ENCODE assay signal across 19 cellular contexts in the genomic region with DNA sequence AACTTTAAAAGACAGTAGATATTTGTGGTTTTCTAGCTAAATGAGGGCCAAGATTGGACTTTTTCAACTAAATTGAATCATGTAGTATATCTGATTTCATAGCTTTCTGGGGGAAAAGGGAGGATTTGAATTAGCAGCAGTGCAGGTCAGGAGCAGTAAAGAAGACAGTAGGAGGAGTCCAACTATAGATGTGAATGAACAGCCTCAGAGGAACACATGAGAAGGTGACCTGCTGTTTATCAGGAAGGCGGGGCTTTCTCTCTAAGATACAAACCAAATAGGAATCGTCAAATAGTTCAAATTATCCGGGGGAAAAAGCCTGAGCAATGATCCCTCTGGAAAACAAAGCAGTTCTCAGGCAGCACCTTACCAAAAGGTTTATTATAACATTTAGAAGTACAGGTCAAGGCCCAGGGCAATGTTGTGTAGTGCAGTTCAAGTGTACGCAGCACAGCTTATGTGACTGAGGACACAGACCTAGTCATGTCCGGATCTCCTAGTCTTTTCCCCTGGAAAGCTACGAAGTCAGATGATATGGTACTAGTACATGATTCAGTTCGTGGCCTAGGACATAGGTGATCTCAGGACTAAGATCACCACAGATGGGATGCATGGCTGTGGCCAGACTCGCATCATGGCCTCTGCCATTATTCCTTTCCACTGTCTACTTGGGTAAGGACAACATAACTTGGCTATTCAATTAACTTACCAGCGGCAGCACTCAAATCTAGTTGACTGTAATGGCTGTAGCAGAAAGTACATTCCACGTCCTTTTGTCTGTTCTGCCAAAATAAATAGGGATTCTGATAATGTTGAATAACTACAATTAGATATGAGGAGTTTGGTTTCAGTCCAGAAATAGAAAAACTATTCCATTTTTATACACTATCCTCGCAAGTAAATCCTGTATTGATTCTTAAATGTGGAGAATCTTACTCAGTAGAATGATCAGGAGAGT. TPM values are rescaled to one million over a fixed set of nuclear protein-coding genes. Genes with fewer than 3 reads are reported as not detected.
A peak's percentile ranks its signal among the peaks of the same experiment; 100 is the strongest.
DNase-seq lines count a peak whose midpoint lies in the region; ATAC-seq and TF ChIP-seq lines count a peak whose summit lies in the region.
"Had no signal": no experiment of that assay in that cellular context is flagged by ENCODE, and none has a peak within 500 bp of the region (broad histone marks: within the 10 kb centered on the region; RNA-seq: fewer than 3 reads in every experiment).

No MANE protein-coding gene starts in this region.

- no peaks in the 10 kb centered on the region for H3K27me3 ChIP-seq in endodermal cell (ENCODE audit: control insufficient read depth, insufficient read depth, low read length, poor library complexity, severe bottlenecking)
- H3K27me3 ChIP-seq: right lobe of liver had no signal

- intact Hi-C loops in Calu3 (cut with micrococcal nuclease; ENCODE audit: unreplicated experiment) = no loop called here

- H3K9me3 ChIP-seq in endodermal cell (ENCODE audit: control insufficient read depth, low read length) = no peaks in the 10 kb centered on the region
- H3K9me3 ChIP-seq: right lobe of liver had no signal

- no peak overlapping the region for H3K4me3 Mint-ChIP-seq in activated T-cell treated with anti-CD3 and anti-CD28 coated beads, Interleukin-2, amount 50 U/mL, for 24 hours
- no peak overlapping the region for H3K4me3 Mint-ChIP-seq in activated T-cell treated with anti-CD3 and anti-CD28 coated beads, Interleukin-2, amount 50 U/mL, for 4 hours
- no peak overlapping the region for H3K4me3 Mint-ChIP-seq in endodermal cell
- H3K4me3 Mint-ChIP-seq in nephron progenitor cell = no peak overlapping the region
- no peak overlapping the region for H3K4me3 Mint-ChIP-seq in Calu3 (ENCODE audit: low read depth, unreplicated experiment)
- H3K4me3 Mint-ChIP-seq: CD4-positive, alpha-beta memory T cell had no signal

- peaks cover 93% of the 10 kb centered on the region for H3K36me3 Mint-ChIP-seq in activated T-cell treated with anti-CD3 and anti-CD28 coated beads, Interleukin-2, amount 50 U/mL, for 24 hours (ENCODE audit: low read depth)
- H3K36me3 Mint-ChIP-seq in activated T-cell treated with anti-CD3 and anti-CD28 coated beads, Interleukin-2, amount 50 U/mL, for 4 hours (ENCODE audit: insufficient read depth) = peaks cover 61% of the 10 kb centered on the region
- H3K36me3 Mint-ChIP-seq in endodermal cell (ENCODE audit: low read depth) (peaks cover 77% of the 10 kb centered on the region), nephron progenitor cell (ENCODE audit: low read depth) (peaks cover 67% of the 10 kb centered on the region), Calu3 (ENCODE audit: insufficient read depth, unreplicated experiment) (peaks cover 58% of the 10 kb centered on the region)

- ATAC-seq in activated T-cell treated with anti-CD3 and anti-CD28 coated beads, Interleukin-2, amount 50 U/mL, for 4 hours = no peak
- no peak for ATAC-seq in GM18909 (IDR thresholded peaks at IDR 0.05; ENCODE audit: poor library complexity, unreplicated experiment)
- no peak for ATAC-seq in HG03095 (IDR thresholded peaks at IDR 0.05; ENCODE audit: unreplicated experiment)

- BruUV-seq in Calu3 (replicated peaks; lab: Mats Ljungman, UMichigan) = no TSS peak

- H3K4me3 ChIP-seq in endodermal cell (ENCODE audit: low read length) = no peak overlapping the region
- H3K4me3 ChIP-seq: right lobe of liver had no signal

- peak overlapping the region; percentile 74 for H3K27ac Mint-ChIP-seq in activated T-cell treated with anti-CD3 and anti-CD28 coated beads, Interleukin-2, amount 50 U/mL, for 24 hours
- peak overlapping the region; percentile 57 for H3K27ac Mint-ChIP-seq in endodermal cell
- H3K27ac Mint-ChIP-seq in nephron progenitor cell = peak overlapping the region; percentile 62
- no peak overlapping the region for H3K27ac Mint-ChIP-seq in Calu3 (ENCODE audit: unreplicated experiment)

- H3K27ac ChIP-seq in VCaP = peak overlapping the region; percentile 55
- H3K27ac ChIP-seq in endodermal cell (ENCODE audit: low read depth, low read length) = no peak overlapping the region
- H3K27ac ChIP-seq: right lobe of liver, RWPE1, WERI-Rb-1 had no signal

- peaks cover 96% of the 10 kb centered on the region for H3K36me3 ChIP-seq in endodermal cell (ENCODE audit: control insufficient read depth, insufficient read depth, low read length)

- WGBS in endodermal cell (ENCODE audit: insufficient coverage in 1 of 2, insufficient read length in 1 of 2), 2 experiments = 95 to 96% methylated on average over 10 to 11 of the region's 11 CpGs

- CTCF ChIA-PET in Calu3 (lab: Charles Lee) = no interaction called here

- no peak for DNase-seq in activated T-cell treated with anti-CD3 and anti-CD28 coated beads, Interleukin-2, amount 50 U/mL, for 24 hours
- no peak for DNase-seq in activated T-cell treated with anti-CD3 and anti-CD28 coated beads, Interleukin-2, amount 50 U/mL, for 4 hours
- no peak for DNase-seq in endodermal cell
- no peak for DNase-seq in nephron progenitor cell
- no peak for DNase-seq in Calu3
- DNase-seq: CD4-positive, alpha-beta memory T cell; central memory CD4-positive, alpha-beta T cell; DND-41; effector CD4-positive, alpha-beta T cell; mesendoderm; NCI-H1694 treated with DMSO at 0.1 percent for 48 hours; NCI-H446 treated with DMSO at 0.1 percent for 48 hours; right lobe of liver; T-helper 1 cell; WERI-Rb-1 had no signal

- H3K4me1 ChIP-seq in endodermal cell (ENCODE audit: control insufficient read depth, insufficient read depth, low read length) = no peaks in the 10 kb centered on the region
- H3K4me1 ChIP-seq: right lobe of liver had no signal

- H3K4me1 Mint-ChIP-seq in activated T-cell treated with anti-CD3 and anti-CD28 coated beads, Interleukin-2, amount 50 U/mL, for 24 hours (ENCODE audit: low read depth) = peaks cover 8% of the 10 kb centered on the region
- no peaks in the 10 kb centered on the region for H3K4me1 Mint-ChIP-seq in activated T-cell treated with anti-CD3 and anti-CD28 coated beads, Interleukin-2, amount 50 U/mL, for 4 hours (ENCODE audit: low read depth)
- no peaks in the 10 kb centered on the region for H3K4me1 Mint-ChIP-seq in endodermal cell
- peaks cover 4% of the 10 kb centered on the region for H3K4me1 Mint-ChIP-seq in nephron progenitor cell
- no peaks in the 10 kb centered on the region for H3K4me1 Mint-ChIP-seq in Calu3 (ENCODE audit: low read depth, unreplicated experiment)

- TF ChIP-seq CTCF in VCaP (conservative IDR thresholded peaks at IDR 0.05) = no peak
- no peak for TF ChIP-seq CTCF in endodermal cell (conservative IDR thresholded peaks at IDR 0.05)
- no peak for TF ChIP-seq CTCF in nephron progenitor cell (IDR thresholded peaks at IDR 0.05)
- no peak for TF ChIP-seq CTCF in Calu3 (IDR thresholded peaks at IDR 0.05; ENCODE audit: unreplicated experiment)

- H3K9ac ChIP-seq in endodermal cell (ENCODE audit: extremely low read depth, low read length, poor library complexity, severe bottlenecking) = no peak overlapping the region

- H3K27me3 Mint-ChIP-seq in activated T-cell treated with anti-CD3 and anti-CD28 coated beads, Interleukin-2, amount 50 U/mL, for 24 hours = no peaks in the 10 kb centered on the region
- H3K27me3 Mint-ChIP-seq in activated T-cell treated with anti-CD3 and anti-CD28 coated beads, Interleukin-2, amount 50 U/mL, for 4 hours (ENCODE audit: low read depth) = no peaks in the 10 kb centered on the region
- H3K27me3 Mint-ChIP-seq in endodermal cell (ENCODE audit: insufficient read depth) (no peaks in the 10 kb centered on the region), nephron progenitor cell (ENCODE audit: low read depth, poor library complexity) (no peaks in the 10 kb centered on the region), Calu3 (ENCODE audit: unreplicated experiment) (no peaks in the 10 kb centered on the region)
- H3K27me3 Mint-ChIP-seq: CD4-positive, alpha-beta memory T cell had no signal

- no peaks in the 10 kb centered on the region for H3K9me3 Mint-ChIP-seq in activated T-cell treated with anti-CD3 and anti-CD28 coated beads, Interleukin-2, amount 50 U/mL, for 24 hours
- no peaks in the 10 kb centered on the region for H3K9me3 Mint-ChIP-seq in activated T-cell treated with anti-CD3 and anti-CD28 coated beads, Interleukin-2, amount 50 U/mL, for 4 hours
- H3K9me3 Mint-ChIP-seq in endodermal cell = no peaks in the 10 kb centered on the region
- no peaks in the 10 kb centered on the region for H3K9me3 Mint-ChIP-seq in nephron progenitor cell
- H3K9me3 Mint-ChIP-seq in Calu3 (ENCODE audit: low read depth, unreplicated experiment) = no peaks in the 10 kb centered on the region
- H3K9me3 Mint-ChIP-seq: CD4-positive, alpha-beta memory T cell had no signal

RNA-seq across cellular contexts. Expression of a gene that starts 40.3 kb away (rescaled TPM):
- total RNA-seq in activated T-cell treated with anti-CD3 and anti-CD28 coated beads, Interleukin-2, amount 50 U/mL, for 4 hours = 10 to 100 TPM; 26.6 to 30.3 (median 29.9) TPM
- total RNA-seq in endodermal cell (10 to 100 TPM; 18.1 to 24.0 TPM), Calu3 (2022) (17.5 and 17.8 TPM in 2 replicates)
- polyA plus RNA-seq in endodermal cell (2013, experiment 1 of 2) = 19.2 TPM
- polyA plus RNA-seq in endodermal cell (2013, experiment 2 of 2) = 18.8 TPM
